11 cellular contexts compared by ENCODE assay signal in the genomic region with DNA sequence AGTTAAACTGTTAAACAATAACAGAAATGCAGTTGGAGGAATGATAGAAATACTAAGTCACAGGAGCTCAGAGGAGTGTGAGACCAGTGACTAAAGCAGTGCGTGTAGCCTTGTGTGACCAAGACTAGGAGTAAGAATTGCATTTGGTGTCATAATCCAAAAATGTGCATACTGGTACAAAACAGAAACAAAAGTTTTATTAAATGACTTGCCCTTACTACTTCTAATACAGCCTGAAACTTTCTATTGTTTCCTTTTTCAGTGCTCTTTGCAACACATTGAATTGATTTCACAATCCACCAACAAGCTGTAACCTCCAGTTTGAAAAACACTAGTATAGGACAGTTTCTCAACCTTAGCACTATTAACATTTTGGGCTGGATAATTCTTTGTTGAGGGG. TPM values are rescaled to one million over a fixed set of nuclear protein-coding genes. Genes with fewer than 3 reads are reported as not detected.
DNase-seq lines count a peak whose midpoint lies in the region; ATAC-seq and TF ChIP-seq lines count a peak whose summit lies in the region.
"Had no signal": no experiment of that assay in that cellular context is flagged by ENCODE, and none has a peak within 500 bp of the region (broad histone marks: within the 10 kb centered on the region; RNA-seq: fewer than 3 reads in every experiment).

No MANE protein-coding gene starts in this region.

- H3K27ac Mint-ChIP-seq in activated T-cell treated with anti-CD3 and anti-CD28 coated beads, Interleukin-2, amount 50 U/mL, for 72 hours, result peak overlapping the region; percentile 95
- H3K27ac Mint-ChIP-seq: mesothelial cell of epicardium had no signal

- no peaks in the 10 kb centered on the region for H3K27me3 Mint-ChIP-seq in activated T-cell treated with anti-CD3 and anti-CD28 coated beads, Interleukin-2, amount 50 U/mL, for 72 hours (ENCODE audit: low read depth)

- TF ChIP-seq CTCF in fibroblast of villous mesenchyme (IDR thresholded peaks at IDR 0.05; ENCODE audit: insufficient read depth, low read depth, low read length), result no peak

- no peak for DNase-seq in activated T-cell treated with anti-CD3 and anti-CD28 coated beads, Interleukin-2, amount 50 U/mL, for 72 hours
- no peak for DNase-seq in activated T-cell treated with anti-CD3 and anti-CD28 coated beads, Interleukin-2, amount 50 U/mL, for 1 hour
- DNase-seq in SKM-1 treated with dmso at 0.1 percent for 144 hours (lab: John Stamatoyannopoulos, UW; ENCODE audit: unreplicated experiment) (peak; percentile 10), fibroblast of villous mesenchyme (ENCODE audit: low read depth) (peak; percentile 76), stromal cell of bone marrow (ENCODE audit: low read depth) (peak; percentile 42), NCI-H2107 (lab: John Stamatoyannopoulos, UW) (no peak), RKO (ENCODE audit: low spot score) (no peak)
- DNase-seq: activated CD4-positive, alpha-beta T cell treated with anti-CD3 and anti-CD28 coated beads, Interleukin-2, amount 50 U/mL, for 48 hours; NCI-H2029 treated with DMSO at 0.1 percent for 48 hours had no signal

- peak overlapping the region in 1 of 2 donors; percentile 43 for H3K4me3 Mint-ChIP-seq in activated T-cell treated with anti-CD3 and anti-CD28 coated beads, Interleukin-2, amount 50 U/mL, for 72 hours
- H3K4me3 Mint-ChIP-seq: mesothelial cell of epicardium had no signal

- H3K9me3 Mint-ChIP-seq in activated T-cell treated with anti-CD3 and anti-CD28 coated beads, Interleukin-2, amount 50 U/mL, for 72 hours, result no peaks in the 10 kb centered on the region
- H3K9me3 Mint-ChIP-seq: mesothelial cell of epicardium had no signal

- H3K4me1 Mint-ChIP-seq in activated T-cell treated with anti-CD3 and anti-CD28 coated beads, Interleukin-2, amount 50 U/mL, for 72 hours (ENCODE audit: low read depth), result peaks cover 37% of the 10 kb centered on the region
- H3K4me1 Mint-ChIP-seq: mesothelial cell of epicardium had no signal

- ATAC-seq in activated T-cell treated with anti-CD3 and anti-CD28 coated beads, Interleukin-2, amount 50 U/mL, for 72 hours (replicated peaks in 1 of 2), result peak; percentile 90 to 96
- no peak for ATAC-seq in HG02884 (IDR thresholded peaks at IDR 0.05; ENCODE audit: unreplicated experiment)

- no peak overlapping the region for H3K4me3 ChIP-seq in fibroblast of villous mesenchyme (ENCODE audit: low read depth, low read length)

- peaks cover 5 to 19% of the 10 kb centered on the region in 2 donors for H3K36me3 Mint-ChIP-seq in activated T-cell treated with anti-CD3 and anti-CD28 coated beads, Interleukin-2, amount 50 U/mL, for 72 hours (ENCODE audit: insufficient read depth in 2 of 2)

RNA-seq across cellular contexts. Expression of a gene that starts 17.1 kb away (rescaled TPM):
- total RNA-seq in activated T-cell treated with anti-CD3 and anti-CD28 coated beads, Interleukin-2, amount 50 U/mL, for 72 hours, result 100 to 1,000 TPM; 104 to 113 TPM
- 33.5 and 42.7 TPM in 2 replicates for total RNA-seq in fibroblast of villous mesenchyme

RNA-seq across cellular contexts. Expression of a gene that starts 19.3 kb away (rescaled TPM):
- 10 to 100 TPM; 65.1 to 74.5 TPM for total RNA-seq in activated T-cell treated with anti-CD3 and anti-CD28 coated beads, Interleukin-2, amount 50 U/mL, for 72 hours
- 55.1 and 62.6 TPM in 2 replicates for total RNA-seq in fibroblast of villous mesenchyme

RNA-seq across cellular contexts. Expression of a gene that starts 38.6 kb away (rescaled TPM):
- under 1 TPM; 0.60 to 0.74 TPM for total RNA-seq in activated T-cell treated with anti-CD3 and anti-CD28 coated beads, Interleukin-2, amount 50 U/mL, for 72 hours
- under 0.01 and 0.32 TPM in 2 replicates for total RNA-seq in fibroblast of villous mesenchyme

RNA-seq across cellular contexts. Expression of a gene that starts 49.9 kb away (rescaled TPM):
- 100 to 1,000 TPM; 228 to 302 TPM for total RNA-seq in activated T-cell treated with anti-CD3 and anti-CD28 coated beads, Interleukin-2, amount 50 U/mL, for 72 hours
- total RNA-seq in fibroblast of villous mesenchyme, result 654 and 959 TPM in 2 replicates

Comparison
In these comparisons a context has a peak if more than half of its experiments do, and no peak if none do; other contexts are left out.
1. DNase-seq: peak in SKM-1 treated with dmso at 0.1 percent for 144 hours (single experiment), fibroblast of villous mesenchyme (single experiment) and stromal cell of bone marrow (single experiment); none in activated T-cell treated with anti-CD3 and anti-CD28 coated beads, Interleukin-2, amount 50 U/mL, for 72 hours (0 of 2), activated T-cell treated with anti-CD3 and anti-CD28 coated beads, Interleukin-2, amount 50 U/mL, for 1 hour (single experiment), NCI-H2107 (single experiment) and RKO (single experiment).